Comparison of ENCODE assay signal across 25 cellular contexts in genomic region chr2:149371476-149371875, GRCh38.
"Had no signal": no experiment of that assay in that cellular context is flagged by ENCODE, and none has a peak within 500 bp of the region (broad histone marks: within the 10 kb centered on the region; RNA-seq: fewer than 3 reads in every experiment).

No MANE protein-coding gene starts in this region.

- H3K27ac ChIP-seq: stomach, suprapubic skin, testis, thoracic aorta, thyroid gland, tibial artery, tibial nerve, transverse colon, upper lobe of left lung, upper lobe of right lung, uterus, vagina had no signal

- H3K9me3 ChIP-seq: stomach, suprapubic skin, testis, thoracic aorta, thyroid gland, tibial artery, tibial nerve, transverse colon, upper lobe of left lung, upper lobe of right lung, uterus, vagina had no signal

- DNase-seq: stimulated activated CD4-positive, alpha-beta T cell treated with anti-CD3 and anti-CD28 coated beads, Interleukin-2, amount 100 ng/mL, for 48 hours; stimulated activated CD4-positive, alpha-beta T cell treated with anti-CD3 and anti-CD28 coated beads, Interleukin-4, amount 100 ng/mL, for 1 hour; stimulated activated CD4-positive, alpha-beta T cell treated with anti-CD3 and anti-CD28 coated beads, Interleukin-4, amount 100 ng/mL, for 24 hours; stimulated activated CD4-positive, alpha-beta T cell treated with anti-CD3 and anti-CD28 coated beads, Interleukin-4, amount 100 ng/mL, for 4 hours; stimulated activated CD8-positive, alpha-beta memory T cell treated with anti-CD3 and anti-CD28 coated beads, Interleukin-4, amount 100 ng/mL, for 48 hours; stimulated activated naive B cell treated with anti-CD40 and anti-IgM and Interleukin-4, amounts not matched to agents 10 μg/mL and 1 μg/mL and 100 μg/mL, for 72 hours; stimulated activated naive CD4-positive, alpha-beta T cell; stimulated activated naive CD4-positive, alpha-beta T cell treated with Interleukin-2 at 50 U/mL for 16 hours; stimulated activated naive CD8-positive, alpha-beta T cell treated with anti-CD3 and anti-CD28 coated beads, Interleukin-15, amount 100 ng/mL, for 72 hours; stimulated activated naive CD8-positive, alpha-beta T cell treated with anti-CD3 and anti-CD28 coated beads, Interleukin-15, Interleukin-2, amounts not matched to agents 100 U/mL and 50 U/mL, for 24 hours; stomach; substantia nigra; testis; thyroid gland; tibial artery; transverse colon; upper lobe of left lung; upper lobe of right lung; uterus had no signal

- H3K36me3 ChIP-seq: stomach, suprapubic skin, thoracic aorta, thyroid gland, tibial artery, tibial nerve, transverse colon, upper lobe of left lung, upper lobe of right lung, uterus, vagina had no signal

- H3K4me3 ChIP-seq: stomach, suprapubic skin, testis, thoracic aorta, thyroid gland, tibial artery, tibial nerve, transverse colon, upper lobe of left lung, upper lobe of right lung, uterus, vagina had no signal

- ATAC-seq: stimulated activated effector memory CD8-positive, alpha-beta T cell treated with anti-CD3 and anti-CD28 coated beads, Interleukin-12 subunit alpha, Interleukin-12 subunit beta, amount 100 ng/mL, for 72 hours; stimulated activated memory B cell treated with anti-CD40 and anti-IgM and Interleukin-4, amounts not matched to agents 10 μg/mL and 1 μg/mL and 100 μg/mL, for 72 hours; stimulated activated naive B cell treated with anti-CD40 and anti-IgM and Interleukin-4, amounts not matched to agents 10 μg/mL and 1 μg/mL and 100 μg/mL, for 72 hours; stimulated activated naive CD8-positive, alpha-beta T cell treated with anti-CD3 and anti-CD28 coated beads, Interleukin-15, amount 100 ng/mL, for 72 hours; stimulated activated naive CD8-positive, alpha-beta T cell treated with anti-CD3 and anti-CD28 coated beads, Interleukin-15, Interleukin-2, amounts not matched to agents 100 U/mL and 50 U/mL, for 24 hours; upper lobe of right lung had no signal

- H3K27me3 ChIP-seq: stomach, suprapubic skin, testis, thyroid gland, tibial artery, tibial nerve, transverse colon, upper lobe of left lung, upper lobe of right lung, uterus, vagina had no signal

- H3K4me1 ChIP-seq: suprapubic skin, testis, upper lobe of left lung, upper lobe of right lung, uterus, vagina had no signal
